ENCODE assay signal across 15 cellular contexts in the genomic region with DNA sequence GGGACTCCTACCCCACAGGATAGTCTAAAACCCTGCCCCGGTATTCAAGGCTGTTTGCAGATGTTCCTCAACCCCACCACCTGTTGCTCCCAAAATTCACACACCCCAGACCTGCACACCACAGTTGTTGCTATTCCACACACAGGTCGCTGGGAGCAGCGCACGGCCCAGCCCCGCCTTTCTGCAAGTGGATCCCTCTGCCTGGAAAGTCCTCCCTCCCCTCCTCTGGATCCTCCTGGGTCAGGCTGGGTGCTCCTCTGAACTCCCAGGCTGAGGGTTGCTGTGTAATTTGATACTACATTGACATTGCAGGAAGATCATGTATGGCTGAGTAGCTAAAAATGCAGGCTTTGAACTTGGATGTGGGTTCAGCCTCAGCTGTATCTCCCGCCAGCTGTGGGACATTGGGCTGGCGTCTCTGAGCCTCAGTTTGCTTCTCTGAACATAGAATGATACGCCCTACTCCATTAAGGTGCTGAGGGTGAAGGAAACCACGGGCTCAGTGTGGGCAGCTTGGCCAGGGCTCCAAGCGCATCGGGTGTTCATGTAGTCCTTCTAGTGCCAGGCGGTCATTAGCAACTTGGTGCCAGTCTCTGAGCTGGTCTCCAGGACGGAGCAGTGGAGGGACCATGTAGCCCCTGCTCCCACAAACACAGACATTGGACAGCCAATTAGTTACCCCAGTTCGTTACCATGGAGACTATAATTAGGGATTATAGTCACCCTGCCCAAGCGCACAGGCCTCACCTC. TPM values are rescaled to one million over a fixed set of nuclear protein-coding genes. Genes with fewer than 3 reads are reported as not detected.
DNase-seq lines count a peak whose midpoint lies in the region; ATAC-seq and TF ChIP-seq lines count a peak whose summit lies in the region.
"Had no signal": no experiment of that assay in that cellular context is flagged by ENCODE, and none has a peak within 500 bp of the region (broad histone marks: within the 10 kb centered on the region; RNA-seq: fewer than 3 reads in every experiment).

No MANE protein-coding gene starts in this region.

- H3K27ac ChIP-seq in cardiac muscle cell, result no peak overlapping the region
- H3K27ac ChIP-seq in WERI-Rb-1, result peak overlapping the region; percentile 88
- no peak overlapping the region for H3K27ac ChIP-seq in iPS-20b (ENCODE audit: low read length)
- peak overlapping the region; percentile 55 for H3K27ac ChIP-seq in upper lobe of right lung

- 0 out of 2 replicates have a peak overlapping the region, but pooled peaks have one; percentile 22 for H3K9ac ChIP-seq in iPS-20b (ENCODE audit: low read depth, low read length)

- H3K36me3 ChIP-seq in cardiac muscle cell, result no peaks in the 10 kb centered on the region
- H3K36me3 ChIP-seq in WERI-Rb-1, result no peaks in the 10 kb centered on the region
- no peaks in the 10 kb centered on the region for H3K36me3 ChIP-seq in iPS-20b (ENCODE audit: insufficient read depth, low read depth, low read length)
- H3K36me3 ChIP-seq in upper lobe of right lung, result no peaks in the 10 kb centered on the region

- H3K27me3 ChIP-seq in cardiac muscle cell (no peaks in the 10 kb centered on the region), WERI-Rb-1 (ENCODE audit: insufficient read depth, low read depth, severe bottlenecking) (no peaks in the 10 kb centered on the region), iPS-20b (ENCODE audit: insufficient read depth, low read length) (no peaks in the 10 kb centered on the region), upper lobe of right lung (no peaks in the 10 kb centered on the region)

- in situ Hi-C loops in G401 (cut with HindIII; ENCODE audit: low sequenced_read_pairs), result no loop called here

- TF ChIP-seq CTCF in cardiac muscle cell (IDR thresholded peaks at IDR 0.05; ENCODE audit: low read depth, low read length) (no peak), WERI-Rb-1 (IDR thresholded peaks at IDR 0.05; ENCODE audit: low read depth, low read length) (0 out of 2 replicates have a peak, but pooled peaks have one; percentile 27), upper lobe of right lung (IDR thresholded peaks at IDR 0.05) (no peak)

- H3K9me3 ChIP-seq in cardiac muscle cell (ENCODE audit: low read depth) (no peaks in the 10 kb centered on the region), WERI-Rb-1 (ENCODE audit: severe bottlenecking) (peaks cover 6% of the 10 kb centered on the region), iPS-20b (ENCODE audit: insufficient read depth, low read depth, low read length) (no peaks in the 10 kb centered on the region), upper lobe of right lung (no peaks in the 10 kb centered on the region)

- intact Hi-C loops in cardiac septum (cut with DNase I), result no loop called here
- intact Hi-C loops in upper lobe of right lung (cut with DNase I), result no loop called here

- peaks cover 9% of the 10 kb centered on the region for H3K4me1 ChIP-seq in cardiac muscle cell (ENCODE audit: low read depth)
- peaks cover 6% of the 10 kb centered on the region; the same call in 1 of the 2 replicates for H3K4me1 ChIP-seq in iPS-20b (ENCODE audit: insufficient read depth, low read length)
- H3K4me1 ChIP-seq in upper lobe of right lung, result peaks cover 25% of the 10 kb centered on the region

- peak; percentile 56 to 57 for DNase-seq in cardiac muscle cell (ENCODE audit: low read depth in 1 of 2, low spot score in 1 of 2)
- no peak for DNase-seq in cardiac septum (ENCODE audit: low spot score)
- peak; percentile 67 for DNase-seq in WERI-Rb-1
- no peak for DNase-seq in upper lobe of right lung
- no peak for DNase-seq in G401 (ENCODE audit: low spot score)
- DNase-seq: activated CD4-positive, alpha-beta T cell treated with anti-CD3 and anti-CD28 coated beads for 36 hours; activated naive CD4-positive, alpha-beta T cell treated with Interleukin-2 at 50 U/mL for 16 hours; effector memory CD8-positive, alpha-beta T cell; NCI-H1436 treated with DMSO at 0.1 percent for 48 hours; SHP77; stimulated activated CD4-positive, alpha-beta T cell treated with anti-CD3 and anti-CD28 coated beads, Interleukin-2, amount 100 ng/mL, for 24 hours had no signal

- H3K4me3 ChIP-seq in cardiac muscle cell, result no peak overlapping the region
- H3K4me3 ChIP-seq in WERI-Rb-1 (ENCODE audit: low read depth, low read length), result no peak overlapping the region
- no peak overlapping the region for H3K4me3 ChIP-seq in iPS-20b (ENCODE audit: low read length)
- H3K4me3 ChIP-seq in upper lobe of right lung, result no peak overlapping the region

- ATAC-seq in upper lobe of right lung (no peak), GM19463 (IDR thresholded peaks at IDR 0.05; ENCODE audit: unreplicated experiment) (no peak), HG02678 (IDR thresholded peaks at IDR 0.05; ENCODE audit: unreplicated experiment) (no peak)
- ATAC-seq: activated CD4-positive, alpha-beta T cell treated with anti-CD3 and anti-CD28 coated beads for 36 hours; effector memory CD8-positive, alpha-beta T cell had no signal

RNA-seq across cellular contexts. Expression of gene CCN5, which starts 13.9 kb away (rescaled TPM):
- total RNA-seq in cardiac muscle cell (not detected in 2 replicates), cardiac septum (29.3 TPM), upper lobe of right lung (112 TPM)
- polyA plus RNA-seq in cardiac muscle cell, result 0.20 TPM in 1 of 2 replicates, not detected in the other
- 0.17 TPM in 1 of 2 replicates, not detected in the other for total RNA-seq in G401 (2014; rRNA removed; shearing (Covaris generic))
- total RNA-seq: activated CD4-positive, alpha-beta T cell treated with anti-CD3 and anti-CD28 coated beads for 36 hours; HT1080 had no signal

RNA-seq across cellular contexts. Expression of gene KCNK15, which starts 44.4 kb away (rescaled TPM):
- total RNA-seq in cardiac muscle cell, result 0.07 TPM in 1 of 2 replicates, not detected in the other
- 0.32 TPM in 1 of 2 replicates, not detected in the other for polyA plus RNA-seq in cardiac muscle cell
- total RNA-seq in cardiac septum, result 0.97 TPM
- total RNA-seq in upper lobe of right lung, result 1.1 TPM
- 17.9 TPM in 2 replicates for total RNA-seq in G401 (2014; rRNA removed; shearing (Covaris generic))
- total RNA-seq: HT1080 had no signal

RNA-seq across cellular contexts. Expression of gene ADA, which starts 49.8 kb away (rescaled TPM):
- total RNA-seq in cardiac muscle cell (10.0 and 18.9 TPM in 2 replicates), cardiac septum (4.1 TPM), upper lobe of right lung (5.8 TPM)
- 16.7 and 28.6 TPM in 2 replicates for polyA plus RNA-seq in cardiac muscle cell
- total RNA-seq in G401 (2014; rRNA removed; shearing (Covaris generic)), result 30.6 and 47.6 TPM in 2 replicates

Comparison
In these comparisons a context has a peak if more than half of its experiments do, and no peak if none do; other contexts are left out.
1. DNase-seq: peak in cardiac muscle cell (2 of 2) and WERI-Rb-1 (single experiment); none in cardiac septum (single experiment), upper lobe of right lung (single experiment) and G401 (single experiment).
2. RNA of gene CCN5, which starts 13.9 kb away (total RNA-seq): 112 TPM in upper lobe of right lung (single experiment) and 29.3 TPM in cardiac septum (single experiment); 0.17 TPM in G401 and not detected in cardiac muscle cell; every median in the first group is over 10 times any median in the second.
3. H3K27ac ChIP-seq: peak in WERI-Rb-1 (single experiment) and upper lobe of right lung (single experiment); none in cardiac muscle cell (single experiment) and iPS-20b (single experiment).